24 cellular contexts compared by ENCODE assay signal in the genomic region with DNA sequence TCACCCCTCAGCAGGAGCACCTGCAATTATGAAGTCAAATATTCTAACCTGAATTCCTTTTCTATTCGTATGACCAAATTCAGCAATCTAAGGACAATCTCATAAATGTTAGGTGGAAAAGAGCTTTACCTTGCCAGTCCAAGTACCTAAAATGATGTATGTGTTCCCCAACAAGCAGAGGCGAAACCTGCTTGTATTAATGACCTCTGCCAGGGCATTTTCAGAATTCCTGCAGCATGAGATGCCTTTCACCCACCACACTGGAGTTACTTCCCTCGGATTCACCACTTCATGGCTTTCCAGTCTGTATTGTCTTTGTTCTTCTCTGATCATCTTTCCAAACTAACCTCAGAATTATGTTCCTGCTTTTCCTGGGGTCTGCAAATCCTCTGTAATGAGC. TPM values are rescaled to one million over a fixed set of nuclear protein-coding genes. Genes with fewer than 3 reads are reported as not detected.
A peak's percentile ranks its signal among the peaks of the same experiment; 100 is the strongest.
DNase-seq lines count a peak whose midpoint lies in the region; ATAC-seq and TF ChIP-seq lines count a peak whose summit lies in the region.
"Had no signal": no experiment of that assay in that cellular context is flagged by ENCODE, and none has a peak within 500 bp of the region (broad histone marks: within the 10 kb centered on the region; RNA-seq: fewer than 3 reads in every experiment).

No MANE protein-coding gene starts in this region.

- peak; percentile 33 for DNase-seq in NCI-H524 treated with DMSO at 0.1 percent for 48 hours (lab: John Stamatoyannopoulos, UW)
- DNase-seq in body of pancreas: no peak
- peak; percentile 17 for DNase-seq in glomerular visceral epithelial cell (ENCODE audit: extremely low spot score)
- no peak for DNase-seq in neural progenitor cell (ENCODE audit: low spot score)
- no peak for DNase-seq in NAMALWA (ENCODE audit: low spot score)
- no peak for DNase-seq in sciatic nerve (ENCODE audit: low spot score)
- DNase-seq: EL; GF-D8; Karpas-422; NCI-H1048; NCI-H1436; NCI-H187 treated with DMSO at 0.1 percent for 48 hours; NCI-H2107; NCI-H510A treated with DMSO at 0.1 percent for 48 hours; NCI-H774; NK-92 treated with Interleukin-12 subunit alpha and Interleukin-12 subunit beta, amount 100 ng/mL, for 24 hours; SJCRH30 had no signal

- H3F3A ChIP-seq in neural progenitor cell (ENCODE audit: low read depth): peaks cover 12% of the 10 kb centered on the region

- H3K9ac ChIP-seq in neural progenitor cell: no peak overlapping the region

- peaks cover 6% of the 10 kb centered on the region for H4K20me1 ChIP-seq in neural progenitor cell (ENCODE audit: low read depth)

- H3K36me3 ChIP-seq in body of pancreas (replicated peaks in 1 of 2; ENCODE audit: insufficient read depth in 1 of 2, low read depth in 2 of 2): no peaks in the 10 kb centered on the region
- H3K36me3 ChIP-seq in neural progenitor cell: no peaks in the 10 kb centered on the region
- H3K36me3 ChIP-seq: SJCRH30 had no signal

- intact Hi-C loops in body of pancreas (cut with DNase I) (no loop called here), sciatic nerve (cut with DNase I) (no loop called here)

- H3K27ac Mint-ChIP-seq in neural progenitor cell: peak overlapping the region; percentile 55
- H3K27ac Mint-ChIP-seq: B cell, CD14-positive monocyte had no signal

- no peaks in the 10 kb centered on the region for H3K9me3 Mint-ChIP-seq in neural progenitor cell

- H2AFZ ChIP-seq in neural progenitor cell (replicated peaks): no peak overlapping the region

- H3K4me1 ChIP-seq in body of pancreas (no peaks in the 10 kb centered on the region), neural progenitor cell (peaks cover 37% of the 10 kb centered on the region)
- H3K4me1 ChIP-seq: A549, SJCRH30 had no signal

- ATAC-seq in body of pancreas: peak; percentile 55
- no peak for ATAC-seq in sciatic nerve
- no peak for ATAC-seq in HG03196 (IDR thresholded peaks at IDR 0.05; ENCODE audit: unreplicated experiment)
- ATAC-seq: A549, Panc1 had no signal

- H3K27me3 ChIP-seq in body of pancreas (no peaks in the 10 kb centered on the region), neural progenitor cell (no peaks in the 10 kb centered on the region)

- H3K27ac ChIP-seq in body of pancreas: no peak overlapping the region
- H3K27ac ChIP-seq in neural progenitor cell: no peak overlapping the region
- H3K27ac ChIP-seq: A549, SJCRH30 had no signal

- H3K4me1 Mint-ChIP-seq in neural progenitor cell: peaks cover 38% of the 10 kb centered on the region
- H3K4me1 Mint-ChIP-seq: B cell, CD14-positive monocyte had no signal

- 47 to 57% methylated on average over 3 of the region's 3 CpGs for WGBS in body of pancreas, 2 donors

- H3K4me3 Mint-ChIP-seq in neural progenitor cell: no peak overlapping the region
- H3K4me3 Mint-ChIP-seq: B cell, CD14-positive monocyte had no signal

- no peak for TF ChIP-seq POLR2A in body of pancreas (IDR thresholded peaks at IDR 0.05)

- no peak overlapping the region for H3K4me3 ChIP-seq in body of pancreas
- H3K4me3 ChIP-seq in neural progenitor cell: no peak overlapping the region
- H3K4me3 ChIP-seq: A549, SJCRH30 had no signal

- no peak for TF ChIP-seq CTCF in body of pancreas (IDR thresholded peaks at IDR 0.05)
- TF ChIP-seq CTCF in neural progenitor cell (IDR thresholded peaks at IDR 0.05): no peak

- H3K9me3 ChIP-seq in body of pancreas (no peaks in the 10 kb centered on the region), neural progenitor cell (ENCODE audit: low read depth) (no peaks in the 10 kb centered on the region)
- H3K9me3 ChIP-seq: A549, SJCRH30 had no signal

- no peaks in the 10 kb centered on the region for H3K79me2 ChIP-seq in neural progenitor cell (ENCODE audit: low read depth)

- H3K27me3 Mint-ChIP-seq in neural progenitor cell (ENCODE audit: insufficient read depth, low read depth): peaks cover 7% of the 10 kb centered on the region

- peak overlapping the region; percentile 52 for H3K4me2 ChIP-seq in neural progenitor cell
- H3K4me2 ChIP-seq: A549 had no signal

- no peaks in the 10 kb centered on the region for H3K36me3 Mint-ChIP-seq in neural progenitor cell
- H3K36me3 Mint-ChIP-seq: CD14-positive monocyte had no signal

RNA-seq across cellular contexts. Expression of gene CASQ2, which starts 26.5 kb away (rescaled TPM):
- under 1 TPM in 1 of 2 donors, not detected in 1; 0.26 TPM for total RNA-seq in body of pancreas
- not detected in 2 replicates for total RNA-seq in neural progenitor cell (ENCODE audit: low replicate concordance)
- total RNA-seq in sciatic nerve: 6.5 TPM
- total RNA-seq: B cell, H4, M059J had no signal

RNA-seq across cellular contexts. Expression of gene NHLH2, which starts 46.0 kb away (rescaled TPM):
- total RNA-seq in body of pancreas (not detected), neural progenitor cell (ENCODE audit: low replicate concordance) (0.17 and 0.56 TPM in 2 replicates), sciatic nerve (not detected)
- total RNA-seq: B cell, H4, M059J, SJCRH30 had no signal

Comparison
In these comparisons a context has a peak if more than half of its experiments do, and no peak if none do; other contexts are left out.
1. DNase-seq: peak in NCI-H524 treated with DMSO at 0.1 percent for 48 hours (single experiment) and glomerular visceral epithelial cell (single experiment); none in body of pancreas (0 of 4), neural progenitor cell (single experiment), NAMALWA (single experiment) and sciatic nerve (single experiment).